In the genomic region with DNA sequence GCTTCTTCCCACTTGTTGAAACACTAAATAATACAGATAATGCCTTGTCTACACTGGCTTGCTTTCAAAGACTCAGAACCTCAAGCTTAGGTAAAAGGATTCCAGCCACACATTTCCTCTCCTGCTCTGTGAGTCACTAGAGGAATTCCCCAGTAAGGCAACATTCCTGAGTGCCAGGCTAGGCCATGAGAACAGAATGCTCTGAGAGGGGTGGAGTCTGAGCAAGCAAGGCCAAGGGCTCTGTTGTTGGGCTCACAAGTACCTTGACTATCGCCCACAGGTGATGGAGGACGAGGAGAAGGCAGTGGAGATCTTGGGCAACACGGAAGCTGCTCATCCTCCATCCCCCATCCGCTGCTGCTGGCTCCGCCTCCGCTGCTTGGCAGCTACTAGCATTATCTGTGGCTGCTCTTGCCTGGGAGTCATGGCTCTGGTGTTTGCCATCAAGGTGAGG, we compare ENCODE assay signal across 1 cellular context.
A peak's percentile ranks its signal among the peaks of the same experiment; 100 is the strongest.
TF ChIP-seq lines count a peak whose summit lies in the region.

No MANE protein-coding gene starts in this region.

TF ChIP-seq in HepG2, 621 proteins besides CTCF, POLR2A, EP300 and RAD21:
- no peak for TF ChIP-seq KDM4B (CRISPR knock-in tag; IDR thresholded peaks at IDR 0.05)
- TF ChIP-seq RFX1 (IDR thresholded peaks at IDR 0.05) = no peak
- no peak for TF ChIP-seq SMC3 (IDR thresholded peaks at IDR 0.05; ENCODE audit: low read length)
- TF ChIP-seq PAX8 (CRISPR knock-in tag; IDR thresholded peaks at IDR 0.05; ENCODE audit: borderline replicate concordance) = no peak
- no peak for TF ChIP-seq ZNF17 (CRISPR knock-in tag; IDR thresholded peaks at IDR 0.05)
- peak; percentile 36; the same call in 1 of the 2 replicates for TF ChIP-seq FOSL2 (CRISPR knock-in tag; IDR thresholded peaks at IDR 0.05)
- TF ChIP-seq SAP130 (CRISPR knock-in tag; IDR thresholded peaks at IDR 0.05; ENCODE audit: low read depth) = 0 out of 2 replicates have a peak, but pooled peaks have one; percentile 14
- TF ChIP-seq, protein P1, sequence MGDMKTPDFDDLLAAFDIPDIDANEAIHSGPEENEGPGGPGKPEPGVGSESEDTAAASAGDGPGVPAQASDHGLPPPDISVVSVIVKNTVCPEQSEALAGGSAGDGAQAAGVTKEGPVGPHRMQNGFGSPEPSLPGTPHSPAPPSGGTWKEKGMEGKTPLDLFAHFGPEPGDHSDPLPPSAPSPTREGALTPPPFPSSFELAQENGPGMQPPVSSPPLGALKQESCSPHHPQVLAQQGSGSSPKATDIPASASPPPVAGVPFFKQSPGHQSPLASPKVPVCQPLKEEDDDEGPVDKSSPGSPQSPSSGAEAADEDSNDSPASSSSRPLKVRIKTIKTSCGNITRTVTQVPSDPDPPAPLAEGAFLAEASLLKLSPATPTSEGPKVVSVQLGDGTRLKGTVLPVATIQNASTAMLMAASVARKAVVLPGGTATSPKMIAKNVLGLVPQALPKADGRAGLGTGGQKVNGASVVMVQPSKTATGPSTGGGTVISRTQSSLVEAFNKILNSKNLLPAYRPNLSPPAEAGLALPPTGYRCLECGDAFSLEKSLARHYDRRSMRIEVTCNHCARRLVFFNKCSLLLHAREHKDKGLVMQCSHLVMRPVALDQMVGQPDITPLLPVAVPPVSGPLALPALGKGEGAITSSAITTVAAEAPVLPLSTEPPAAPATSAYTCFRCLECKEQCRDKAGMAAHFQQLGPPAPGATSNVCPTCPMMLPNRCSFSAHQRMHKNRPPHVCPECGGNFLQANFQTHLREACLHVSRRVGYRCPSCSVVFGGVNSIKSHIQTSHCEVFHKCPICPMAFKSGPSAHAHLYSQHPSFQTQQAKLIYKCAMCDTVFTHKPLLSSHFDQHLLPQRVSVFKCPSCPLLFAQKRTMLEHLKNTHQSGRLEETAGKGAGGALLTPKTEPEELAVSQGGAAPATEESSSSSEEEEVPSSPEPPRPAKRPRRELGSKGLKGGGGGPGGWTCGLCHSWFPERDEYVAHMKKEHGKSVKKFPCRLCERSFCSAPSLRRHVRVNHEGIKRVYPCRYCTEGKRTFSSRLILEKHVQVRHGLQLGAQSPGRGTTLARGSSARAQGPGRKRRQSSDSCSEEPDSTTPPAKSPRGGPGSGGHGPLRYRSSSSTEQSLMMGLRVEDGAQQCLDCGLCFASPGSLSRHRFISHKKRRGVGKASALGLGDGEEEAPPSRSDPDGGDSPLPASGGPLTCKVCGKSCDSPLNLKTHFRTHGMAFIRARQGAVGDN (CRISPR knock-in tag; IDR thresholded peaks at IDR 0.05) = peak; percentile 37
- TF ChIP-seq MAFF (IDR thresholded peaks at IDR 0.05; ENCODE audit: low read depth, low read length) = no peak
- TF ChIP-seq STAG1 (CRISPR knock-in tag; IDR thresholded peaks at IDR 0.05) = no peak
- TF ChIP-seq CBFB (CRISPR knock-in tag; IDR thresholded peaks at IDR 0.05) = no peak
- TF ChIP-seq, protein P2, sequence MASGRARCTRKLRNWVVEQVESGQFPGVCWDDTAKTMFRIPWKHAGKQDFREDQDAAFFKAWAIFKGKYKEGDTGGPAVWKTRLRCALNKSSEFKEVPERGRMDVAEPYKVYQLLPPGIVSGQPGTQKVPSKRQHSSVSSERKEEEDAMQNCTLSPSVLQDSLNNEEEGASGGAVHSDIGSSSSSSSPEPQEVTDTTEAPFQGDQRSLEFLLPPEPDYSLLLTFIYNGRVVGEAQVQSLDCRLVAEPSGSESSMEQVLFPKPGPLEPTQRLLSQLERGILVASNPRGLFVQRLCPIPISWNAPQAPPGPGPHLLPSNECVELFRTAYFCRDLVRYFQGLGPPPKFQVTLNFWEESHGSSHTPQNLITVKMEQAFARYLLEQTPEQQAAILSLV (CRISPR knock-in tag; IDR thresholded peaks at IDR 0.05; ENCODE audit: borderline replicate concordance) = no peak
- TF ChIP-seq NPAS2 (CRISPR knock-in tag; IDR thresholded peaks at IDR 0.05; ENCODE audit: borderline replicate concordance) = no peak
- no peak for TF ChIP-seq PRPF4 (IDR thresholded peaks at IDR 0.05; ENCODE audit: low read depth, low read length, poor library complexity, severe bottlenecking)
- no peak for TF ChIP-seq SIX1 (CRISPR knock-in tag; IDR thresholded peaks at IDR 0.05; ENCODE audit: borderline replicate concordance)
- TF ChIP-seq, protein P3, sequence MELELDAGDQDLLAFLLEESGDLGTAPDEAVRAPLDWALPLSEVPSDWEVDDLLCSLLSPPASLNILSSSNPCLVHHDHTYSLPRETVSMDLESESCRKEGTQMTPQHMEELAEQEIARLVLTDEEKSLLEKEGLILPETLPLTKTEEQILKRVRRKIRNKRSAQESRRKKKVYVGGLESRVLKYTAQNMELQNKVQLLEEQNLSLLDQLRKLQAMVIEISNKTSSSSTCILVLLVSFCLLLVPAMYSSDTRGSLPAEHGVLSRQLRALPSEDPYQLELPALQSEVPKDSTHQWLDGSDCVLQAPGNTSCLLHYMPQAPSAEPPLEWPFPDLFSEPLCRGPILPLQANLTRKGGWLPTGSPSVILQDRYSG (CRISPR knock-in tag; IDR thresholded peaks at IDR 0.05) = no peak
- TF ChIP-seq ZNF780A (CRISPR knock-in tag; IDR thresholded peaks at IDR 0.05) = no peak
- no peak for TF ChIP-seq HHEX (CRISPR knock-in tag; IDR thresholded peaks at IDR 0.05)
- TF ChIP-seq ZFP90 (CRISPR knock-in tag; IDR thresholded peaks at IDR 0.05; ENCODE audit: borderline replicate concordance) = no peak
- TF ChIP-seq PTBP1 (IDR thresholded peaks at IDR 0.05; ENCODE audit: low read depth, low read length, poor library complexity, severe bottlenecking) = no peak
- no peak for TF ChIP-seq JUNB (CRISPR knock-in tag; IDR thresholded peaks at IDR 0.05; ENCODE audit: borderline replicate concordance)
- TF ChIP-seq, protein P4, sequence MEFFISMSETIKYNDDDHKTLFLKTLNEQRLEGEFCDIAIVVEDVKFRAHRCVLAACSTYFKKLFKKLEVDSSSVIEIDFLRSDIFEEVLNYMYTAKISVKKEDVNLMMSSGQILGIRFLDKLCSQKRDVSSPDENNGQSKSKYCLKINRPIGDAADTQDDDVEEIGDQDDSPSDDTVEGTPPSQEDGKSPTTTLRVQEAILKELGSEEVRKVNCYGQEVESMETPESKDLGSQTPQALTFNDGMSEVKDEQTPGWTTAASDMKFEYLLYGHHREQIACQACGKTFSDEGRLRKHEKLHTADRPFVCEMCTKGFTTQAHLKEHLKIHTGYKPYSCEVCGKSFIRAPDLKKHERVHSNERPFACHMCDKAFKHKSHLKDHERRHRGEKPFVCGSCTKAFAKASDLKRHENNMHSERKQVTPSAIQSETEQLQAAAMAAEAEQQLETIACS (CRISPR knock-in tag; IDR thresholded peaks at IDR 0.05) = no peak
- peak; percentile 59 for TF ChIP-seq TEAD3 (CRISPR knock-in tag; optimal IDR thresholded peaks at IDR 0.05; ENCODE audit: borderline replicate concordance)
- TF ChIP-seq ZNF207 (IDR thresholded peaks at IDR 0.05; ENCODE audit: borderline replicate concordance) = no peak
- TF ChIP-seq HOXA9 (CRISPR knock-in tag; IDR thresholded peaks at IDR 0.05; ENCODE audit: borderline replicate concordance) = no peak
- TF ChIP-seq RBM22 (optimal IDR thresholded peaks at IDR 0.05; ENCODE audit: low read length) = peak; percentile 81
- TF ChIP-seq YEATS4 (CRISPR knock-in tag; IDR thresholded peaks at IDR 0.05; ENCODE audit: borderline replicate concordance) = no peak
